ENCODE assay signal across 29 cellular contexts in genomic region chr20:3477861-3478544, GRCh38.
"Had no signal": no experiment of that assay in that cellular context is flagged by ENCODE, and none has a peak within 500 bp of the region (broad histone marks: within the 10 kb centered on the region; RNA-seq: fewer than 3 reads in every experiment).

No MANE protein-coding gene starts in this region.

- DNase-seq: colonic mucosa; effector CD8-positive, alpha-beta T cell; endodermal cell; foreskin fibroblast; gastrocnemius medialis; head of caudate nucleus; kidney; left ventricle myocardium inferior; lower lobe of right lung; mesenchymal stem cell; naive thymus-derived CD8-positive, alpha-beta T cell; nephron progenitor cell; nucleus accumbens; posterior cingulate gyrus; psoas muscle; right cardiac atrium; spleen; stimulated activated CD4-positive, alpha-beta T cell treated with anti-CD3 and anti-CD28 coated beads, Interleukin-4, amount 100 ng/mL, for 4 hours; stimulated activated naive CD8-positive, alpha-beta T cell treated with anti-CD3 and anti-CD28 coated beads, Interleukin-15, Interleukin-2, amounts not matched to agents 100 U/mL and 50 U/mL, for 24 hours; substantia nigra; upper lobe of left lung; uterus had no signal

- H3K9me3 Mint-ChIP-seq: dendritic cell treated with granulocyte-macrophage colony-stimulating factor and Interleukin-4, amounts not matched to agents 40 ng/mL and 50 ng/mL, for 4 days; endodermal cell; mesothelial cell of epicardium; naive thymus-derived CD8-positive, alpha-beta T cell; stimulated activated memory B cell treated with anti-CD40 and anti-IgM and Interleukin-4, amounts not matched to agents 10 μg/mL and 1 μg/mL and 100 μg/mL, for 72 hours had no signal

- H3K27ac Mint-ChIP-seq: dendritic cell treated with granulocyte-macrophage colony-stimulating factor and Interleukin-4, amounts not matched to agents 40 ng/mL and 50 ng/mL, for 4 days; endodermal cell; mesothelial cell of epicardium; stimulated activated memory B cell treated with anti-CD40 and anti-IgM and Interleukin-4, amounts not matched to agents 10 μg/mL and 1 μg/mL and 100 μg/mL, for 72 hours had no signal

- H3K4me3 ChIP-seq: colonic mucosa, gastrocnemius medialis, left ventricle myocardium inferior, lower lobe of right lung, psoas muscle, skin epidermis, spleen, thoracic aorta, tibial nerve, upper lobe of left lung, uterus had no signal

- FAIRE-seq: kidney had no signal

- H3K36me3 ChIP-seq: colonic mucosa, gastrocnemius medialis, left ventricle myocardium inferior, lower lobe of right lung, thoracic aorta, upper lobe of left lung, uterus had no signal

- ATAC-seq: esophagus mucosa; gastrocnemius medialis; lower lobe of right lung; naive thymus-derived CD8-positive, alpha-beta T cell; psoas muscle; right cardiac atrium; stimulated activated memory B cell treated with anti-CD40 and anti-IgM and Interleukin-4, amounts not matched to agents 10 μg/mL and 1 μg/mL and 100 μg/mL, for 72 hours; stimulated activated naive CD8-positive, alpha-beta T cell treated with anti-CD3 and anti-CD28 coated beads, Interleukin-15, Interleukin-2, amounts not matched to agents 100 U/mL and 50 U/mL, for 24 hours had no signal

- H3K27me3 Mint-ChIP-seq: dendritic cell treated with granulocyte-macrophage colony-stimulating factor and Interleukin-4, amounts not matched to agents 40 ng/mL and 50 ng/mL, for 4 days; naive thymus-derived CD8-positive, alpha-beta T cell; stimulated activated memory B cell treated with anti-CD40 and anti-IgM and Interleukin-4, amounts not matched to agents 10 μg/mL and 1 μg/mL and 100 μg/mL, for 72 hours had no signal

- H3K9me3 ChIP-seq: colonic mucosa, gastrocnemius medialis, left ventricle myocardium inferior, lower lobe of right lung, psoas muscle, spleen, thoracic aorta, tibial nerve, upper lobe of left lung, uterus had no signal

- H3K4me3 Mint-ChIP-seq: dendritic cell treated with granulocyte-macrophage colony-stimulating factor and Interleukin-4, amounts not matched to agents 40 ng/mL and 50 ng/mL, for 4 days; endodermal cell; mesothelial cell of epicardium; naive thymus-derived CD8-positive, alpha-beta T cell; nephron progenitor cell; stimulated activated memory B cell treated with anti-CD40 and anti-IgM and Interleukin-4, amounts not matched to agents 10 μg/mL and 1 μg/mL and 100 μg/mL, for 72 hours had no signal

- H3K27ac ChIP-seq: colonic mucosa, gastrocnemius medialis, left ventricle myocardium inferior, lower lobe of right lung, psoas muscle, skin epidermis, spleen, thoracic aorta, tibial nerve, upper lobe of left lung, uterus had no signal

- H3K27me3 ChIP-seq: colonic mucosa, gastrocnemius medialis, spleen, tibial nerve, upper lobe of left lung, uterus had no signal
